In the genomic region with DNA sequence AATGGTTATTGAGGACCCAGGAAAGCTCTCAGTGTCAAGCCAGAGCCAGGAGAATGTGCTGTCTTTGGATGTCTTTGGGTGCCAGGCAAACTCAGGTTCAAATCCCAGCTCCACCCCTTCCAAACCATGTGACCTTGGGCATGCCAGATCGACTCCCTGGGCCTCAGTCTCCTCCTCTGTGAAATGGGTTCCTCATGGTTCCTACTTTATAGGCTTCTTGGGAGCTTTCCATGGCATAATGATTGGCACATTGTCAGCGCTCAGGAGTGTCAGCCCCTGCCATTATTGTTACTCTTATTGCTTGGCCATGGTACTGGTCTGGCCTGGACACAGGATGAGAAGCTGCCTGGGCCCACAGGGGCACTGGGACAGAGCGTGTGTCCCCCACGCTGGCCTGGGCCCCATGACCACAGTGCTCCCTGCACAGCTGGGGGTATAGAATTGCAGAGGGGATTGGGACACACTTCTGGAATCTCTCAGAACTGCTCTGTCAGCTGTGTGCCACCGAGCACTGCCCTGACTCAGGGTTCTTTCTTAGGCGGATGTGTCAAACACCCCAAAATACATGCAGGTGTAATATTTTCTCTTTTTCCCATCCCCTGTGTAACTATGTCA, we compare ENCODE assay signal across 1 cellular context.
TF ChIP-seq lines count a peak whose summit lies in the region.

No MANE protein-coding gene starts in this region.

TF ChIP-seq in HepG2, 621 proteins besides CTCF, POLR2A, EP300 and RAD21:
- TF ChIP-seq ZMYM3 (CRISPR knock-in tag; IDR thresholded peaks at IDR 0.05) (peak; percentile 71), ZNF652 (CRISPR knock-in tag; IDR thresholded peaks at IDR 0.05; ENCODE audit: borderline replicate concordance, low read depth) (no peak), ZNF629 (CRISPR knock-in tag; conservative IDR thresholded peaks at IDR 0.05) (peak; percentile 95)
